Comparison of ENCODE assay signal across 8 cellular contexts in genomic region chr19:44891016-44891882, GRCh38. TPM values are rescaled to one million over a fixed set of nuclear protein-coding genes. Genes with fewer than 3 reads are reported as not detected.
DNase-seq lines count a peak whose midpoint lies in the region; ATAC-seq and TF ChIP-seq lines count a peak whose summit lies in the region.

Gene TOMM40 (plus strand): TSS chr19:44891254. CDS start chr19:44891416, 162 bp downstream.

- WGBS in liver: under 1% methylated on average over 81 of the region's 81 CpGs

- peak within 1 kb of the TSS; percentile 83 to 97 (median 95) for H3K27ac Mint-ChIP-seq in CD4-positive, alpha-beta memory T cell

- peak within 1 kb of the TSS; percentile 89 for H3K4me2 ChIP-seq in SU-DHL-6 (ENCODE audit: low read depth, low read length, poor library complexity, severe bottlenecking)

- peak within 1 kb of the TSS; percentile 62 to 78 for H3K4me3 ChIP-seq in CD4-positive, alpha-beta memory T cell (ENCODE audit: low read length in 2 of 2)
- peak within 1 kb of the TSS; percentile 65 for H3K4me3 ChIP-seq in SU-DHL-6 (ENCODE audit: insufficient read depth, low read length, poor library complexity, severe bottlenecking)
- peak within 1 kb of the TSS; percentile 68 to 98 (median 84) for H3K4me3 ChIP-seq in liver (ENCODE audit: low read depth in 1 of 3, low read length in 3 of 3)

- peak in 1 of 2 donors; percentile 18 for TF ChIP-seq RAD21 in liver (IDR thresholded peaks at IDR 0.05)

- H3K9me3 ChIP-seq in CD4-positive, alpha-beta memory T cell (ENCODE audit: control insufficient read depth in 1 of 2, low read length in 2 of 2): no peaks in the 10 kb centered on the region
- no peaks in the 10 kb centered on the region for H3K9me3 ChIP-seq in KOPT-K1 (ENCODE audit: insufficient read depth, low read length, poor library complexity, severe bottlenecking)
- H3K9me3 ChIP-seq in SU-DHL-6 (ENCODE audit: insufficient read depth, low read length): no peaks in the 10 kb centered on the region; the same call in 1 of the 2 replicates
- no peaks in the 10 kb centered on the region for H3K9me3 ChIP-seq in liver (ENCODE audit: control insufficient read depth in 4 of 4, low read length in 3 of 4)

- peaks cover 24% of the 10 kb centered on the region for H3K79me2 ChIP-seq in SU-DHL-6 (ENCODE audit: insufficient read depth, low read length)

- H3K9me2 ChIP-seq in SU-DHL-6 (replicated peaks; ENCODE audit: insufficient read depth, low read length): no peaks in the 10 kb centered on the region

- DNase-seq in CD4-positive, alpha-beta memory T cell: peak in 1 of 5 donors; percentile 54
- DNase-seq in caudate nucleus (lab: John Stamatoyannopoulos, UW): peak in 8 of 61 donors; percentile 100
- DNase-seq in stimulated activated CD8-positive, alpha-beta memory T cell treated with anti-CD3 and anti-CD28 coated beads, Interleukin-12 subunit alpha, Interleukin-12 subunit beta, amount 100 ng/mL, for 4 hours (ENCODE audit: low read depth): peak; percentile 100
- DNase-seq in HCEC 1CT: no peak

- ATAC-seq in GM19395 (IDR thresholded peaks at IDR 0.05; ENCODE audit: unreplicated experiment): peak; percentile 66

- CTCF ChIA-PET in CD4-positive, alpha-beta memory T cell (lab: Charles Lee; ENCODE audit: partially characterized antibody): no interaction called here

- no peak for TF ChIP-seq CTCF in SU-DHL-6 (IDR thresholded peaks at IDR 0.05; ENCODE audit: insufficient read depth, low read length, poor library complexity, severe bottlenecking)
- TF ChIP-seq CTCF in liver (IDR thresholded peaks at IDR 0.05; ENCODE audit: low read depth, low read length, missing input control): no peak

- peaks cover 6% of the 10 kb centered on the region for H3F3A ChIP-seq in SU-DHL-6 (ENCODE audit: insufficient read depth)

- intact Hi-C loops in CD4-positive, alpha-beta memory T cell (cut with micrococcal nuclease): loop anchor here (2.0 to 5.0 kb wide), 4 partner anchors 44 to 516 kb away; partner anchors contain the start of genes BCL3, NECTIN2, POLR1G and PPP1R13L

- no peaks in the 10 kb centered on the region; the same call in 1 of the 2 replicates for H4K20me1 ChIP-seq in SU-DHL-6 (ENCODE audit: low read depth, low read length)

- no peaks in the 10 kb centered on the region for H3K27me3 Mint-ChIP-seq in CD4-positive, alpha-beta memory T cell

- peaks cover 19 to 35% (median 28%) of the 10 kb centered on the region in 4 donors for H3K4me1 Mint-ChIP-seq in CD4-positive, alpha-beta memory T cell

- peaks cover 0 to 6% (median 0%) of the 10 kb centered on the region in 8 donors for H3K9me3 Mint-ChIP-seq in CD4-positive, alpha-beta memory T cell

- POLR2A ChIA-PET in CD4-positive, alpha-beta memory T cell (lab: Charles Lee; ENCODE audit: partially characterized antibody): interaction anchor here (0.6 to 1.4 kb wide), 9 partner anchors 14 to 972 kb away, joined by 3 to 13 read pairs (median 4); partner anchors contain the start of genes APOE, BLOC1S3, CLPTM1 and PPP1R37

- no peaks in the 10 kb centered on the region for H3K27me3 ChIP-seq in CD4-positive, alpha-beta memory T cell (ENCODE audit: insufficient read depth, low read length)
- H3K27me3 ChIP-seq in SU-DHL-6 (ENCODE audit: low read length) (no peaks in the 10 kb centered on the region), liver (ENCODE audit: control insufficient read depth in 4 of 4, insufficient read depth in 4 of 4, low read length in 3 of 4) (no peaks in the 10 kb centered on the region)

- H3K36me3 Mint-ChIP-seq in CD4-positive, alpha-beta memory T cell: peaks cover 22 to 33% of the 10 kb centered on the region in 2 donors

- peaks cover 29% of the 10 kb centered on the region for H3K36me3 ChIP-seq in CD4-positive, alpha-beta memory T cell (ENCODE audit: insufficient read depth, low read length)
- H3K36me3 ChIP-seq in KOPT-K1 (ENCODE audit: insufficient read depth, low read length): peaks cover 41% of the 10 kb centered on the region
- no peaks in the 10 kb centered on the region for H3K36me3 ChIP-seq in SU-DHL-6 (ENCODE audit: low read length)
- peaks cover 10 to 51% (median 20%) of the 10 kb centered on the region in 4 donors for H3K36me3 ChIP-seq in liver (ENCODE audit: control insufficient read depth in 4 of 4, insufficient read depth in 3 of 4, low read depth in 1 of 4, low read length in 3 of 4)

- H3K4me1 ChIP-seq in CD4-positive, alpha-beta memory T cell (ENCODE audit: insufficient read depth, low read length): peaks cover 22% of the 10 kb centered on the region
- H3K4me1 ChIP-seq in liver (ENCODE audit: control insufficient read depth in 4 of 4, insufficient read depth in 4 of 4, low read length in 3 of 4): peaks cover 11 to 29% (median 25%) of the 10 kb centered on the region in 4 donors

- H3K9ac ChIP-seq in SU-DHL-6 (ENCODE audit: low read length): peak within 1 kb of the TSS; percentile 91
- peak within 1 kb of the TSS; percentile 73 to 89 for H3K9ac ChIP-seq in liver (ENCODE audit: low read depth in 1 of 2, low read length in 2 of 2)

- peak within 1 kb of the TSS; percentile 83 for H3K27ac ChIP-seq in CD4-positive, alpha-beta memory T cell (ENCODE audit: low read depth, low read length)
- H3K27ac ChIP-seq in KOPT-K1 (ENCODE audit: low read depth, low read length, poor library complexity, severe bottlenecking) (peak within 1 kb of the TSS; percentile 75), SU-DHL-6 (ENCODE audit: low read depth, low read length) (peak within 1 kb of the TSS; percentile 82), caudate nucleus (ENCODE audit: low read depth, low read length) (peak within 1 kb of the TSS; percentile 93), liver (ENCODE audit: low read depth in 1 of 2, low read length in 2 of 2) (peak within 1 kb of the TSS; percentile 65 to 93)

- peak within 1 kb of the TSS; percentile 80 to 95 (median 90) for H3K4me3 Mint-ChIP-seq in CD4-positive, alpha-beta memory T cell

- H2AFZ ChIP-seq in SU-DHL-6 (ENCODE audit: low read depth, low read length, severe bottlenecking): peak within 1 kb of the TSS; percentile 86

TF ChIP-seq in liver, 16 proteins besides CTCF, POLR2A, EP300 and RAD21:
- TF ChIP-seq NR2F2 (IDR thresholded peaks at IDR 0.05) (peak; percentile 89), EGR1 (IDR thresholded peaks at IDR 0.05; ENCODE audit: low read depth in 2 of 2) (no peak), GABPA (IDR thresholded peaks at IDR 0.05 in 1 of 2, conservative IDR thresholded peaks at IDR 0.05 in 1 of 2) (no peak), MAX (IDR thresholded peaks at IDR 0.05) (no peak), SP1 (IDR thresholded peaks at IDR 0.05) (peak; percentile 91), YY1 (IDR thresholded peaks at IDR 0.05) (no peak), FOXA2 (IDR thresholded peaks at IDR 0.05) (no peak), ZBTB33 (IDR thresholded peaks at IDR 0.05) (no peak), JUND (IDR thresholded peaks at IDR 0.05) (no peak), HNF4A (conservative IDR thresholded peaks at IDR 0.05) (no peak), RXRA (IDR thresholded peaks at IDR 0.05) (no peak)

RNA-seq across cellular contexts. Expression of gene TOMM40, which starts in this region (rescaled TPM):
- 10 to 100 TPM; 32.8 to 34.6 TPM for total RNA-seq in CD4-positive, alpha-beta memory T cell
- 10 to 100 TPM; 30.9 to 43.6 TPM for polyA plus RNA-seq in CD4-positive, alpha-beta memory T cell
- total RNA-seq in liver: 10 to 100 TPM; 28.3 to 34.4 TPM
- polyA plus RNA-seq in liver: 10 to 100 TPM; 27.0 to 33.0 TPM
